Comparison of ENCODE assay signal across 17 cellular contexts in the genomic region with DNA sequence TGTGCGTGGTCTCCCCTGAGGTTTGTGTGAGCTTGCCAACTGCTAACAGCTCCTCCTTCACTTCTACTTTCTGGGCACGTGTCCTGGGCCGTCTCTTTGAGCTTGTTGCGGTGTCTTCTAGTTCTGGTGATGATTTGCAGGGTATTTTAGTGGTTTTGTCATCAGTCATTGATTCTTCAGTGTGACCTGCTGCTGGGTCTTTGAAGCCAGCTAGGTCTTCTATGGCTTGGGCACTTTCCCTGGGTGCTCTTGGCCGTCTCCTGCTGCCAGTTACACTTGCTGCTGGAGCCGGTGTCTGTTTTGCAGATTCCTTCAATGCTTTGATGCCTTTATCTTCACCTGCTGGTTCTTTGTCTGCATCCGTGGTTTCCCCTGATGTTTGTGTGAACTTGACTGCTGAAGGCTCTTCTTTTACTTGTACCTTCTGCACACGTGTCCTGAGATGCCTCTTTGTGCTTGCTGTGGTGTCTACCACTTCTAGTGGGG. TPM values are rescaled to one million over a fixed set of nuclear protein-coding genes. Genes with fewer than 3 reads are reported as not detected.
DNase-seq lines count a peak whose midpoint lies in the region; ATAC-seq and TF ChIP-seq lines count a peak whose summit lies in the region.
"Had no signal": no experiment of that assay in that cellular context is flagged by ENCODE, and none has a peak within 500 bp of the region (broad histone marks: within the 10 kb centered on the region; RNA-seq: fewer than 3 reads in every experiment).

No MANE protein-coding gene starts in this region.

- peak overlapping the region; percentile 25 for H3K4me3 ChIP-seq in CD8-positive, alpha-beta memory T cell (ENCODE audit: low read length)
- H3K4me3 ChIP-seq: psoas muscle had no signal

- in situ Hi-C loops in GM13977 (cut with MboI; ENCODE audit: low pct_unique_long_range_greater_than_20kb, low sequenced_read_pairs, unreplicated experiment) = no loop called here

- peak overlapping the region; percentile 27 to 72 (median 54) for H3K4me3 Mint-ChIP-seq in CD8-positive, alpha-beta memory T cell
- H3K4me3 Mint-ChIP-seq: mesothelial cell of epicardium had no signal

- CTCF ChIA-PET in CD8-positive, alpha-beta memory T cell (lab: Charles Lee) = interaction anchor here (0.8 to 2.1 kb wide), 4 partner anchors 14 to 75 kb away, joined by 3 to 8 read pairs (median 4); no protein-coding TSS in a partner anchor

- H3K4me1 Mint-ChIP-seq in CD8-positive, alpha-beta memory T cell = peaks cover 7 to 37% (median 15%) of the 10 kb centered on the region in 3 donors
- H3K4me1 Mint-ChIP-seq: mesothelial cell of epicardium had no signal

- peak; percentile 67 to 73 for ATAC-seq in activated CD4-positive, CD25-positive, alpha-beta regulatory T cell treated with anti-CD3 and anti-CD28 coated beads, Interleukin-2, amount 50 U/mL, for 24 hours
- ATAC-seq: psoas muscle had no signal

- no peaks in the 10 kb centered on the region for H3K36me3 Mint-ChIP-seq in CD8-positive, alpha-beta memory T cell

- H3K27me3 ChIP-seq in CD8-positive, alpha-beta memory T cell (ENCODE audit: insufficient read depth, low read length, poor library complexity, severe bottlenecking) = no peaks in the 10 kb centered on the region

- POLR2A ChIA-PET in CD8-positive, alpha-beta memory T cell (lab: Charles Lee) = no interaction called here

- no peaks in the 10 kb centered on the region for H3K27me3 Mint-ChIP-seq in CD8-positive, alpha-beta memory T cell

- no peak for TF ChIP-seq CTCF in GM13977 (IDR thresholded peaks at IDR 0.05; ENCODE audit: extremely low read depth, insufficient read depth, missing control alignments)

- no peaks in the 10 kb centered on the region for H3K9me3 ChIP-seq in CD8-positive, alpha-beta memory T cell (ENCODE audit: low read length)
- H3K9me3 ChIP-seq: psoas muscle had no signal

- no peak overlapping the region for H3K27ac ChIP-seq in CD8-positive, alpha-beta memory T cell (ENCODE audit: low read depth, low read length)
- H3K27ac ChIP-seq: 22Rv1, psoas muscle had no signal

- no peak for DNase-seq in activated CD4-positive, CD25-positive, alpha-beta regulatory T cell treated with anti-CD3 and anti-CD28 coated beads, Interleukin-2, amount 50 U/mL, for 72 hours
- peak; percentile 24 to 76 (median 70) for DNase-seq in CD8-positive, alpha-beta memory T cell
- peak; percentile 33 for DNase-seq in activated CD8-positive, alpha-beta memory T cell treated with anti-CD3 and anti-CD28 coated beads, Interleukin-2, amount 50 U/mL, for 4 hours
- peak; percentile 17 for DNase-seq in effector CD8-positive, alpha-beta T cell (lab: John Stamatoyannopoulos, UW)
- DNase-seq in NCI-H1930 (lab: John Stamatoyannopoulos, UW) (no peak), DMS53 (lab: John Stamatoyannopoulos, UW) (no peak), GM13977 (ENCODE audit: low spot score) (no peak)
- DNase-seq: AML-193, anterior cingulate cortex, GF-D8, NCI-H1436 treated with DMSO at 0.1 percent for 48 hours, NCI-H2171 treated with DMSO at 0.1 percent for 48 hours, psoas muscle, Right ventricle myocardium superior had no signal

- no peaks in the 10 kb centered on the region for H3K36me3 ChIP-seq in CD8-positive, alpha-beta memory T cell (ENCODE audit: insufficient read depth, low read length)

- peaks cover 32% of the 10 kb centered on the region for H3K4me1 ChIP-seq in CD8-positive, alpha-beta memory T cell (ENCODE audit: insufficient read depth, low read length)
- H3K4me1 ChIP-seq: psoas muscle had no signal

- peak overlapping the region in 7 of 8 donors; percentile 16 to 91 (median 69) for H3K27ac Mint-ChIP-seq in CD8-positive, alpha-beta memory T cell
- H3K27ac Mint-ChIP-seq: mesothelial cell of epicardium had no signal

- no peaks in the 10 kb centered on the region for H3K9me3 Mint-ChIP-seq in CD8-positive, alpha-beta memory T cell
- H3K9me3 Mint-ChIP-seq: mesothelial cell of epicardium had no signal

RNA-seq across cellular contexts. Expression of gene MKI67, which starts 23.0 kb away (rescaled TPM):
- total RNA-seq in CD8-positive, alpha-beta memory T cell = 100 to 1,000 TPM; 113 to 136 TPM
- polyA plus RNA-seq in CD8-positive, alpha-beta memory T cell = 0.70 TPM

Comparison
In these comparisons a context has a peak if more than half of its experiments do, and no peak if none do; other contexts are left out.
1. DNase-seq: peak in CD8-positive, alpha-beta memory T cell (5 of 5), activated CD8-positive, alpha-beta memory T cell treated with anti-CD3 and anti-CD28 coated beads, Interleukin-2, amount 50 U/mL, for 4 hours (single experiment) and effector CD8-positive, alpha-beta T cell (single experiment); none in activated CD4-positive, CD25-positive, alpha-beta regulatory T cell treated with anti-CD3 and anti-CD28 coated beads, Interleukin-2, amount 50 U/mL, for 72 hours (single experiment), NCI-H1930 (0 of 2), DMS53 (single experiment) and GM13977 (single experiment).